ENCODE assay signal across 8 cellular contexts in the genomic region with DNA sequence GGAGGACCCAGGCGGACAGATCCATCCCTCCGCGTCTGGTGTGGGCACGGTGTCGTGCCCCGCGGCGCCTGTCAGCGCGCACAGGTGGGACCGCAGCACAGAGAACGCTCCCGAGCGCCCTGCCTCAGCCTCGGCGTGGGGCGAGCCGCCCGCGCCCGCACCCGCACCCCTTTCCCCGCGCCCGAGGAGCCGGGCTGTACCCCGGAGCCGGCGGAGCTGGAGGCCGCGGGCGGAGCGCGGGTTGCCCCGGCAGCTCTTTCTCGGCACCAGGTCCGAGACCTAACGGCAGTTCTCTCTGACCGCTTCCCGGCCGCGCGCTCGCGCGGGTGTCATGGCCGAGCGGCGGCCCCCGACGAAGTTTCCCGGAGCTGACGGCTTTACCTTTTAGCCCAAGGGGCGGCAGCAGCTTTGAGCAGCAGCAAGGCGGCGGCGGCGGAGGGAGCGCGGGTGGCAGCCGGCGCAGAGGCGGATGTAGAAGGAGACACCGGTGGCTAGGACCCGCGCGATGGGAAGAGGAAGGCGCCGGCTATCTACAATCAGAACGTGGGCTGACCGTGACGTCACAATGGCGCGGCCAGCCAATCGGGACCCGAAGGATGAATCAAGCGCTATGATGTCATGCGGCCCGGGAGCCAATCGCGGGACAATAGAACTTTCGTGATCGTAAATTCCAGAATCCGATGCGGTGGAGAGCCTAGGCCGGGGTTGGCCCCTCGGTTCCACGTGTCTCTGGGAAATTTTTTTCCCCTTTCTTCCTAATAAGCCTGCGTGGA. TPM values are rescaled to one million over a fixed set of nuclear protein-coding genes. Genes with fewer than 3 reads are reported as not detected.
A peak's percentile ranks its signal among the peaks of the same experiment; 100 is the strongest.
DNase-seq lines count a peak whose midpoint lies in the region; ATAC-seq and TF ChIP-seq lines count a peak whose summit lies in the region.

A gene with protein sequence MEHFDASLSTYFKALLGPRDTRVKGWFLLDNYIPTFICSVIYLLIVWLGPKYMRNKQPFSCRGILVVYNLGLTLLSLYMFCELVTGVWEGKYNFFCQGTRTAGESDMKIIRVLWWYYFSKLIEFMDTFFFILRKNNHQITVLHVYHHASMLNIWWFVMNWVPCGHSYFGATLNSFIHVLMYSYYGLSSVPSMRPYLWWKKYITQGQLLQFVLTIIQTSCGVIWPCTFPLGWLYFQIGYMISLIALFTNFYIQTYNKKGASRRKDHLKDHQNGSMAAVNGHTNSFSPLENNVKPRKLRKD (minus strand): TSS at position 515 of the 773 bp plus-strand sequence. CDS start 53,251 bp downstream, outside the sequence.

- no peaks in the 10 kb centered on the region for H3K4me1 ChIP-seq in colonic mucosa

- H3K27ac ChIP-seq in colonic mucosa, result peak within 1 kb of the TSS; percentile 97

- DNase-seq in AML-193 (lab: John Stamatoyannopoulos, UW) (peak; percentile 97), NCI-H524 treated with DMSO at 0.1 percent for 48 hours (lab: John Stamatoyannopoulos, UW) (peak; percentile 81), colonic mucosa (peak; percentile 96), left lobe of liver (ENCODE audit: low spot score) (peak; percentile 97)
- DNase-seq in activated CD4-positive, alpha-beta T cell treated with anti-CD3 and anti-CD28 coated beads for 48 hours, result peak; percentile 98
- DNase-seq in stimulated activated CD4-positive, alpha-beta T cell treated with anti-CD3 and anti-CD28 coated beads, Interleukin-2, amount 100 ng/mL, for 4 hours (ENCODE audit: low read depth), result peak; percentile 97

- no peaks in the 10 kb centered on the region for H3K27me3 ChIP-seq in colonic mucosa

- no peaks in the 10 kb centered on the region for H3K9me3 ChIP-seq in colonic mucosa

- intact Hi-C loops in colonic mucosa (cut with DNase I), result no loop called here

- TF ChIP-seq CTCF in colonic mucosa (IDR thresholded peaks at IDR 0.05), result no peak

- peak; percentile 56 for TF ChIP-seq POLR2A in GM19193 (IDR thresholded peaks at IDR 0.05; ENCODE audit: extremely low read depth, insufficient read depth, insufficient read length)

- H3K4me3 ChIP-seq in colonic mucosa, result peak within 1 kb of the TSS; percentile 100

- ATAC-seq in HG03442 (IDR thresholded peaks at IDR 0.05; ENCODE audit: unreplicated experiment) (peak; percentile 78), left lobe of liver (peak; percentile 76)

- peak within 1 kb of the TSS; percentile 65 to 90 for H3K9ac ChIP-seq in colonic mucosa (ENCODE audit: low read depth in 2 of 2, low read length in 2 of 2)

- H3K36me3 ChIP-seq in colonic mucosa, result no peaks in the 10 kb centered on the region

RNA-seq across cellular contexts. Expression of the gene that starts here (rescaled TPM):
- total RNA-seq in colonic mucosa (10 to 100 TPM; 17.5 to 34.9 TPM), left lobe of liver (54.4 TPM)

Comparison
In these comparisons a context has a peak if more than half of its experiments do, and no peak if none do; other contexts are left out.
1. Peak in every context shown above with its lines: DNase-seq, ATAC-seq, H3K4me3 ChIP-seq and H3K27ac ChIP-seq.